ENCODE assay signal across 20 cellular contexts in genomic region chr17:48499743-48500434, GRCh38. TPM values are rescaled to one million over a fixed set of nuclear protein-coding genes. Genes with fewer than 3 reads are reported as not detected.
"Had no signal": no experiment of that assay in that cellular context is flagged by ENCODE, and none has a peak within 500 bp of the region (broad histone marks: within the 10 kb centered on the region; RNA-seq: fewer than 3 reads in every experiment).

No MANE protein-coding gene starts in this region.

- H3K36me3 Mint-ChIP-seq: naive thymus-derived CD4-positive, alpha-beta T cell; T-cell had no signal

- DNase-seq: activated CD4-positive, alpha-beta T cell treated with anti-CD3 and anti-CD28 coated beads for 4 hours; activated CD8-positive, alpha-beta memory T cell treated with anti-CD3 and anti-CD28 coated beads, Interleukin-2, amount 50 U/mL, for 48 hours; activated CD8-positive, alpha-beta T cell treated with anti-CD3 and anti-CD28 coated beads, Interleukin-2, amount 10 ng/mL, durations not matched to agents 7 days and 5 days; activated naive CD4-positive, alpha-beta T cell treated with Interleukin-2 at 50 U/mL for 16 hours; effector memory CD4-positive, alpha-beta T cell; midbrain; naive thymus-derived CD4-positive, alpha-beta T cell; posterior cingulate gyrus; spleen; stimulated activated CD4-positive, alpha-beta T cell treated with anti-CD3 and anti-CD28 coated beads, Interleukin-2, amount 100 ng/mL, for 24 hours; stimulated activated naive CD4-positive, alpha-beta T cell; substantia nigra; T-cell; upper lobe of right lung had no signal

- ATAC-seq: activated CD8-positive, alpha-beta T cell treated with anti-CD3 and anti-CD28 coated beads, Interleukin-2, amount 10 ng/mL, durations not matched to agents 7 days and 5 days; gastroesophageal sphincter; naive thymus-derived CD4-positive, alpha-beta T cell; T-cell; upper lobe of right lung had no signal

- H3K27ac ChIP-seq: hepatocyte, neutrophil, right atrium auricular region, upper lobe of right lung had no signal

- H3K36me3 ChIP-seq: gastroesophageal sphincter, neutrophil, right atrium auricular region, spleen, upper lobe of right lung had no signal

- H3K27ac Mint-ChIP-seq: activated CD8-positive, alpha-beta T cell treated with anti-CD3 and anti-CD28 coated beads, Interleukin-2, amount 10 ng/mL, durations not matched to agents 7 days and 5 days; activated T-helper 1 cell treated with anti-CD3 and anti-CD28 coated beads, Interleukin-12 subunit alpha, Interleukin-12 subunit beta, Interleukin-2, Interleukin-4 antibody, amounts not matched to agents 30 ng/mL and 10 ng/mL and 1 ng/mL, durations not matched to agents 14 hours and 24 hours and 36 hours; naive thymus-derived CD4-positive, alpha-beta T cell; T-cell had no signal

- H3K4me3 ChIP-seq: gastroesophageal sphincter, hepatocyte, right atrium auricular region, spleen, upper lobe of right lung had no signal

- H3K4me3 Mint-ChIP-seq: activated CD8-positive, alpha-beta T cell treated with anti-CD3 and anti-CD28 coated beads, Interleukin-2, amount 10 ng/mL, durations not matched to agents 7 days and 5 days; activated T-helper 1 cell treated with anti-CD3 and anti-CD28 coated beads, Interleukin-12 subunit alpha, Interleukin-12 subunit beta, Interleukin-2, Interleukin-4 antibody, amounts not matched to agents 30 ng/mL and 10 ng/mL and 1 ng/mL, durations not matched to agents 14 hours and 24 hours and 36 hours; central memory CD8-positive, alpha-beta T cell; naive thymus-derived CD4-positive, alpha-beta T cell; T-cell had no signal

- H3K4me1 ChIP-seq: right atrium auricular region, upper lobe of right lung had no signal

- H3K9me3 ChIP-seq: gastroesophageal sphincter, neutrophil, right atrium auricular region, spleen, upper lobe of right lung had no signal

- H3K4me1 Mint-ChIP-seq: central memory CD8-positive, alpha-beta T cell had no signal

- H3K9me3 Mint-ChIP-seq: activated T-helper 1 cell treated with anti-CD3 and anti-CD28 coated beads, Interleukin-12 subunit alpha, Interleukin-12 subunit beta, Interleukin-2, Interleukin-4 antibody, amounts not matched to agents 30 ng/mL and 10 ng/mL and 1 ng/mL, durations not matched to agents 14 hours and 24 hours and 36 hours; central memory CD8-positive, alpha-beta T cell; T-cell had no signal

RNA-seq across cellular contexts. Expression of gene HOXB1, which starts 30.9 kb away (rescaled TPM):
- total RNA-seq: activated CD8-positive, alpha-beta T cell treated with anti-CD3 and anti-CD28 coated beads, Interleukin-2, amount 10 ng/mL, durations not matched to agents 7 days and 5 days; activated T-helper 1 cell treated with anti-CD3 and anti-CD28 coated beads, Interleukin-12 subunit alpha, Interleukin-12 subunit beta, Interleukin-2, Interleukin-4 antibody, amounts not matched to agents 30 ng/mL and 10 ng/mL and 1 ng/mL, durations not matched to agents 14 hours and 24 hours and 36 hours; gastroesophageal sphincter; hepatocyte; naive thymus-derived CD4-positive, alpha-beta T cell; right atrium auricular region; spleen; T-cell; upper lobe of right lung had no signal
- polyA plus RNA-seq: hepatocyte; naive thymus-derived CD4-positive, alpha-beta T cell had no signal
